8 cellular contexts compared by ENCODE assay signal in genomic region chr6:20946037-20946436, GRCh38.
DNase-seq lines count a peak whose midpoint lies in the region; ATAC-seq and TF ChIP-seq lines count a peak whose summit lies in the region.
"Had no signal": no experiment of that assay in that cellular context is flagged by ENCODE, and none has a peak within 500 bp of the region (broad histone marks: within the 10 kb centered on the region; RNA-seq: fewer than 3 reads in every experiment).

No MANE protein-coding gene starts in this region.

- H3K9me3 Mint-ChIP-seq in neural progenitor cell (peaks cover 22% of the 10 kb centered on the region), mesothelial cell of epicardium (peaks cover 25% of the 10 kb centered on the region)

- H3F3A ChIP-seq in PC-3 (ENCODE audit: low read length, unreplicated experiment): no peaks in the 10 kb centered on the region
- H3F3A ChIP-seq in neural progenitor cell (ENCODE audit: low read depth): no peaks in the 10 kb centered on the region

- H3K9ac ChIP-seq in PC-3 (ENCODE audit: low read length): no peak overlapping the region
- no peak overlapping the region for H3K9ac ChIP-seq in neural progenitor cell

- ATAC-seq in GM18907 (IDR thresholded peaks at IDR 0.05; ENCODE audit: unreplicated experiment): peak; percentile 95
- peak; percentile 96 for ATAC-seq in HG02759 (IDR thresholded peaks at IDR 0.05; ENCODE audit: unreplicated experiment)
- ATAC-seq in PC-3: peak; percentile 43; the same call in 1 of the 2 replicates

- H3K4me1 ChIP-seq in PC-3 (ENCODE audit: insufficient read depth, low read length) (no peaks in the 10 kb centered on the region), neural progenitor cell (no peaks in the 10 kb centered on the region)
- H3K4me1 ChIP-seq: SJCRH30 had no signal

- peak; percentile 58 for DNase-seq in PC-3
- DNase-seq in neural progenitor cell (ENCODE audit: low spot score): no peak
- DNase-seq in NCI-H510A treated with DMSO at 0.1 percent for 48 hours (lab: John Stamatoyannopoulos, UW): no peak
- no peak for DNase-seq in mesothelial cell of epicardium (ENCODE audit: low spot score in 2 of 2, unreplicated experiment in 2 of 2)
- DNase-seq in islet precursor cell: no peak

- H2AFZ ChIP-seq in PC-3 (ENCODE audit: low read length) (no peak overlapping the region), neural progenitor cell (replicated peaks) (no peak overlapping the region)

- H3K4me3 ChIP-seq in PC-3 (ENCODE audit: low read length) (no peak overlapping the region), neural progenitor cell (no peak overlapping the region)
- H3K4me3 ChIP-seq: SJCRH30 had no signal

- no peak overlapping the region for H3K27ac ChIP-seq in PC-3 (ENCODE audit: low read length)
- no peak overlapping the region for H3K27ac ChIP-seq in neural progenitor cell
- H3K27ac ChIP-seq: SJCRH30 had no signal

- H3K36me3 ChIP-seq in PC-3 (ENCODE audit: low read depth, low read length) (no peaks in the 10 kb centered on the region), neural progenitor cell (no peaks in the 10 kb centered on the region)
- H3K36me3 ChIP-seq: SJCRH30 had no signal

- no peaks in the 10 kb centered on the region for H3K9me2 ChIP-seq in PC-3 (replicated peaks; ENCODE audit: low read length)

- H3K27me3 ChIP-seq in PC-3 (ENCODE audit: low read length) (no peaks in the 10 kb centered on the region), neural progenitor cell (no peaks in the 10 kb centered on the region)
- H3K27me3 ChIP-seq: SJCRH30 had no signal

- CTCF ChIA-PET in PC-3 (lab: Charles Lee): interaction anchor here (0.5 kb wide), 1 partner anchor 61 kb away, joined by 8 read pairs; no protein-coding TSS in a partner anchor

- peak; percentile 43 for TF ChIP-seq CTCF in PC-3 (conservative IDR thresholded peaks at IDR 0.05; ENCODE audit: low read depth, low read length)
- TF ChIP-seq CTCF in neural progenitor cell (IDR thresholded peaks at IDR 0.05): peak; percentile 13
- no peak for TF ChIP-seq CTCF in mesothelial cell of epicardium (IDR thresholded peaks at IDR 0.05; ENCODE audit: unreplicated experiment)

- H3K4me3 Mint-ChIP-seq in neural progenitor cell: no peak overlapping the region
- H3K4me3 Mint-ChIP-seq in mesothelial cell of epicardium: no peak overlapping the region

- BruUV-seq in PC-3 (replicated peaks; lab: Mats Ljungman, UMichigan): no TSS peak

- H3K79me2 ChIP-seq in PC-3 (ENCODE audit: low read length) (no peaks in the 10 kb centered on the region), neural progenitor cell (ENCODE audit: low read depth) (no peaks in the 10 kb centered on the region)

- H3K36me3 Mint-ChIP-seq in neural progenitor cell: peaks cover 11% of the 10 kb centered on the region
- peaks cover 13% of the 10 kb centered on the region for H3K36me3 Mint-ChIP-seq in mesothelial cell of epicardium

- no peaks in the 10 kb centered on the region for H4K20me1 ChIP-seq in PC-3 (ENCODE audit: low read length)
- H4K20me1 ChIP-seq in neural progenitor cell (ENCODE audit: low read depth): no peaks in the 10 kb centered on the region

- intact Hi-C loops in PC-3 (cut with micrococcal nuclease): loop anchor here (5.0 kb wide), 1 partner anchor 56 kb away; no protein-coding TSS in a partner anchor

- H3K9me3 ChIP-seq in PC-3 (ENCODE audit: low read length) (no peaks in the 10 kb centered on the region), neural progenitor cell (ENCODE audit: low read depth) (no peaks in the 10 kb centered on the region)
- H3K9me3 ChIP-seq: SJCRH30 had no signal

- H3K27ac Mint-ChIP-seq in neural progenitor cell: no peak overlapping the region
- H3K27ac Mint-ChIP-seq in mesothelial cell of epicardium: no peak overlapping the region

- H3K27me3 Mint-ChIP-seq in neural progenitor cell (ENCODE audit: insufficient read depth, low read depth) (no peaks in the 10 kb centered on the region), mesothelial cell of epicardium (ENCODE audit: low read depth) (no peaks in the 10 kb centered on the region)

- peaks cover 6% of the 10 kb centered on the region for H3K4me1 Mint-ChIP-seq in neural progenitor cell
- H3K4me1 Mint-ChIP-seq in mesothelial cell of epicardium: peaks cover 4% of the 10 kb centered on the region

- H3K4me2 ChIP-seq in PC-3 (ENCODE audit: low read length): no peak overlapping the region
- H3K4me2 ChIP-seq in neural progenitor cell: no peak overlapping the region

- POLR2A ChIA-PET in PC-3 (lab: Charles Lee; ENCODE audit: unreplicated experiment): no interaction called here

Comparison
In these comparisons a context has a peak if more than half of its experiments do, and no peak if none do; other contexts are left out.
1. ATAC-seq: peak in every context shown above with its lines; median percentile 96 in HG02759; 95 in GM18907; 43 in PC-3.